22 cellular contexts compared by ENCODE assay signal in the genomic region with DNA sequence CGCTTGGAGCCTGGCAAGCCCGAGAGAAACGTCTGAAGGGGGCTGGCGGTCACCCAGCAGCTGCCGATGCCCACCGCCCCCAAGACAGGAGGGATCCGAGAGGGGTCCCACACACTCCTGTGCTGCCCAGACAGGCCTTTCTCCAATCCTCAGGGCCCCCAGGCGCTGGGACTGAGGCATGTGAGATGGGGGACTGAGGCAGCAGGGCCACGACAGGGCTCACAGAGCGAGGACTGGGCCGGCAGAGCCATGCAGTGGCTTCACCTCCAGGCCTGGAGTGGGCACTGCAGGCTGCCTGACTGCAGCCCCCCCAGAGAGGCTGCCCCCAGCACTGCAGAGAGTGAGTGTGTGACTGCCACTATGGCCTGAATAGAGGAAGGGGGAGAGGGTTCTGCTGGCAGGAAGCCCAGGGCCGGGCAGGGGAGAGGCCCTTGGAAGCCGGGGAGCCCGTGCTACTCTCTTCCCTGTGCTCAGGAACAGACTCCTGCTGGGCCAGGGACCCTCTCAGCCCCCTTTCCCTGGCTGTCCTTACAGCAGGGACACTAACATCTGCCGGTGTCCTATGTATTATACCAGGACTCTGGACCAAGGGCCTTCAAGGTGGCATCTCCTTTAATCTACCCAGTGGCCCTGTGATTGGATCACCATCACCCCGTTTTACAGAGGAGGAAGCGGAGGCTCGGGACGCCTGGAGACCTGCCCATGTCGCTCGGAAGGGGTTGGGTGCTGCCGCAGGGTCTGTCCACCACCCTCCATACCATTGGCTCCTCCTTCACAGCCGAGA. TPM values are rescaled to one million over a fixed set of nuclear protein-coding genes. Genes with fewer than 3 reads are reported as not detected.
"Had no signal": no experiment of that assay in that cellular context is flagged by ENCODE, and none has a peak within 500 bp of the region (broad histone marks: within the 10 kb centered on the region; RNA-seq: fewer than 3 reads in every experiment).

No MANE protein-coding gene starts in this region.

- H3K27ac ChIP-seq: coronary artery, esophagus squamous epithelium, pancreas, tibial artery had no signal

- H3K4me1 ChIP-seq: pancreas had no signal

- H3K4me3 ChIP-seq: coronary artery, esophagus squamous epithelium, pancreas, tibial artery had no signal

- H3K9me3 ChIP-seq: esophagus squamous epithelium, pancreas, tibial artery had no signal

- FAIRE-seq: endothelial cell of umbilical vein, pancreas, TTC549 had no signal

- H3K27me3 ChIP-seq: pancreas had no signal

- H3K36me3 ChIP-seq: esophagus squamous epithelium, pancreas, tibial artery had no signal

- DNase-seq: activated CD4-positive, alpha-beta T cell treated with anti-CD3 and anti-CD28 coated beads, Interleukin-2, amount 10 ng/mL, durations not matched to agents 7 days and 5 days; activated CD4-positive, CD25-positive, alpha-beta regulatory T cell; activated CD8-positive, alpha-beta memory T cell treated with anti-CD3 and anti-CD28 coated beads, Interleukin-2, amount 50 U/mL, for 48 hours; activated gamma-delta T cell; activated T-cell treated with anti-CD3 and anti-CD28 coated beads, Interleukin-2, amount 50 U/mL, for 72 hours; amniotic stem cell; caudate nucleus; effector CD8-positive, alpha-beta T cell; esophagus squamous epithelium; hippocampal formation; kidney glomerular epithelial cell; nephron progenitor cell; tibial artery had no signal

RNA-seq across cellular contexts. Expression of a gene that starts 43.5 kb away (rescaled TPM):
- total RNA-seq: activated CD4-positive, alpha-beta T cell treated with anti-CD3 and anti-CD28 coated beads, Interleukin-2, amount 10 ng/mL, durations not matched to agents 7 days and 5 days; activated T-cell treated with anti-CD3 and anti-CD28 coated beads, Interleukin-2, amount 50 U/mL, for 72 hours; endothelial cell of umbilical vein; esophagus squamous epithelium; fibroblast of villous mesenchyme; liver; mesenteric fat pad; pancreas; subcutaneous adipose tissue; T-helper 2 cell treated with Interferon-gamma antibody and Interleukin-4, amounts not matched to agents 100 ng/mL and 5 ng/mL, for 36 hours had no signal
- polyA plus RNA-seq: endothelial cell of umbilical vein, liver, pancreas had no signal
